In genomic region chr2:42980764-42981416, GRCh38 we compare ENCODE assay signal across 14 cellular contexts.
DNase-seq lines count a peak whose midpoint lies in the region; ATAC-seq and TF ChIP-seq lines count a peak whose summit lies in the region.
"Had no signal": no experiment of that assay in that cellular context is flagged by ENCODE, and none has a peak within 500 bp of the region (broad histone marks: within the 10 kb centered on the region; RNA-seq: fewer than 3 reads in every experiment).

No MANE protein-coding gene starts in this region.

- TF ChIP-seq CTCF in Caco-2 (IDR thresholded peaks at IDR 0.05; ENCODE audit: insufficient read depth in 1 of 2, low read depth in 1 of 2, low read length in 1 of 2, severe bottlenecking in 1 of 2, unreplicated experiment in 1 of 2) (no peak), hepatocyte (IDR thresholded peaks at IDR 0.05; ENCODE audit: poor library complexity) (no peak), osteoblast (IDR thresholded peaks at IDR 0.05; ENCODE audit: extremely low read depth, low read depth, low read length) (no peak)

- peak overlapping the region; percentile 84 for H3K27ac Mint-ChIP-seq in Caco-2 (ENCODE audit: unreplicated experiment)
- H3K27ac Mint-ChIP-seq in activated T-helper 17 cell treated with anti-CD3 and anti-CD28 coated beads, Interleukin-2, amount 50 U/mL, for 72 hours, result no peak overlapping the region

- H3K4me3 Mint-ChIP-seq in Caco-2 (ENCODE audit: unreplicated experiment), result peak overlapping the region; percentile 2
- no peak overlapping the region for H3K4me3 Mint-ChIP-seq in activated T-helper 17 cell treated with anti-CD3 and anti-CD28 coated beads, Interleukin-2, amount 50 U/mL, for 72 hours

- H3K4me3 ChIP-seq in Caco-2 (ENCODE audit: low read depth, low read length), result no peak overlapping the region
- no peak overlapping the region for H3K4me3 ChIP-seq in hepatocyte
- H3K4me3 ChIP-seq in osteoblast (ENCODE audit: insufficient read depth, low read length), result no peak overlapping the region
- H3K4me3 ChIP-seq: MG63, SJCRH30 had no signal

- peaks cover 74% of the 10 kb centered on the region for H3K4me1 Mint-ChIP-seq in Caco-2 (ENCODE audit: low read depth, unreplicated experiment)
- peaks cover 5% of the 10 kb centered on the region for H3K4me1 Mint-ChIP-seq in activated T-helper 17 cell treated with anti-CD3 and anti-CD28 coated beads, Interleukin-2, amount 50 U/mL, for 72 hours

- no peaks in the 10 kb centered on the region for H3K27me3 Mint-ChIP-seq in Caco-2 (ENCODE audit: insufficient read depth, unreplicated experiment)
- H3K27me3 Mint-ChIP-seq in activated T-helper 17 cell treated with anti-CD3 and anti-CD28 coated beads, Interleukin-2, amount 50 U/mL, for 72 hours, result peaks cover 4% of the 10 kb centered on the region

- H2AFZ ChIP-seq in hepatocyte, result no peak overlapping the region
- H2AFZ ChIP-seq in osteoblast (ENCODE audit: low read length), result no peak overlapping the region

- intact Hi-C loops in Caco-2 (cut with micrococcal nuclease; ENCODE audit: unreplicated experiment), result no loop called here

- H3K27me3 ChIP-seq in Caco-2 (replicated peaks; ENCODE audit: control insufficient read depth, insufficient read depth, low read length), result no peaks in the 10 kb centered on the region
- no peaks in the 10 kb centered on the region for H3K27me3 ChIP-seq in hepatocyte
- H3K27me3 ChIP-seq in osteoblast (ENCODE audit: insufficient read depth, low read length), result no peaks in the 10 kb centered on the region
- H3K27me3 ChIP-seq: MG63, SJCRH30 had no signal

- CTCF ChIA-PET in Caco-2 (lab: Charles Lee), result interaction anchor here (1.2 kb wide), 1 partner anchor 34 kb away, joined by 6 read pairs; no protein-coding TSS in a partner anchor

- WGBS in hepatocyte (ENCODE audit: low lambda C conversion rate, missing lambda C conversion rate), result 87% methylated on average over 9 of the region's 9 CpGs

- H3K36me3 ChIP-seq in Caco-2 (ENCODE audit: control insufficient read depth, insufficient read depth, low read length), result 0 out of 2 replicates have a peak, but pooled peaks cover 1% of the 10 kb centered on the region
- H3K36me3 ChIP-seq in hepatocyte (replicated peaks; ENCODE audit: insufficient read depth, low read depth), result no peaks in the 10 kb centered on the region
- no peaks in the 10 kb centered on the region for H3K36me3 ChIP-seq in osteoblast (ENCODE audit: insufficient read depth, low read length)
- H3K36me3 ChIP-seq: MG63, SJCRH30 had no signal

- H3K9me3 ChIP-seq in Caco-2, result peaks cover 7% of the 10 kb centered on the region
- no peaks in the 10 kb centered on the region for H3K9me3 ChIP-seq in hepatocyte (ENCODE audit: low read depth)
- no peaks in the 10 kb centered on the region for H3K9me3 ChIP-seq in osteoblast (ENCODE audit: low read depth, low read length)
- H3K9me3 ChIP-seq: MG63, SJCRH30 had no signal

- BruUV-seq in Caco-2 (replicated peaks; lab: Mats Ljungman, UMichigan), result no TSS peak

- peaks cover 12% of the 10 kb centered on the region for H3K9me3 Mint-ChIP-seq in Caco-2 (ENCODE audit: unreplicated experiment)
- no peaks in the 10 kb centered on the region for H3K9me3 Mint-ChIP-seq in activated T-helper 17 cell treated with anti-CD3 and anti-CD28 coated beads, Interleukin-2, amount 50 U/mL, for 72 hours

- peaks cover 64% of the 10 kb centered on the region for H3K4me1 ChIP-seq in Caco-2
- H3K4me1 ChIP-seq in hepatocyte (ENCODE audit: insufficient read depth), result peaks cover 42% of the 10 kb centered on the region
- H3K4me1 ChIP-seq in osteoblast (ENCODE audit: insufficient read depth, low read length), result no peaks in the 10 kb centered on the region
- H3K4me1 ChIP-seq: SJCRH30 had no signal

- H4K20me1 ChIP-seq in hepatocyte (ENCODE audit: insufficient read depth, poor library complexity, severe bottlenecking) (no peaks in the 10 kb centered on the region), osteoblast (ENCODE audit: insufficient read depth, low read length) (no peaks in the 10 kb centered on the region)

- DNase-seq in Caco-2 (peak in 1 of 2 experiments; percentile 23), MV-4-11 (lab: John Stamatoyannopoulos, UW) (peak; percentile 49), hepatocyte (ENCODE audit: low spot score) (no peak), osteoblast (ENCODE audit: insufficient read length, low spot score, missing footprints) (peak; percentile 69), glomerular visceral epithelial cell (ENCODE audit: extremely low spot score) (no peak), GM19238 (ENCODE audit: insufficient read length, low spot score) (no peak)
- DNase-seq: C1 segment of cervical spinal cord, DMS 273 treated with DMSO at 0.1 percent for 48 hours, GF-D8, MG63, NCI-H1105, NCI-H187, SJCRH30 had no signal

- H3K9me2 ChIP-seq in hepatocyte (replicated peaks; ENCODE audit: insufficient read depth), result no peaks in the 10 kb centered on the region

- H3K4me2 ChIP-seq in hepatocyte (no peak overlapping the region), osteoblast (ENCODE audit: insufficient read depth, low read length) (no peak overlapping the region)

- POLR2A ChIA-PET in Caco-2 (lab: Charles Lee), result no interaction called here

- H3K27ac ChIP-seq in hepatocyte (peak overlapping the region; percentile 90), osteoblast (ENCODE audit: low read depth, low read length) (no peak overlapping the region)
- H3K27ac ChIP-seq: SJCRH30 had no signal

- peaks cover 4% of the 10 kb centered on the region for H3K79me2 ChIP-seq in hepatocyte
- no peaks in the 10 kb centered on the region for H3K79me2 ChIP-seq in osteoblast (ENCODE audit: insufficient read depth, low read length)

- no peak for ATAC-seq in activated T-helper 17 cell treated with anti-CD3 and anti-CD28 coated beads, Interleukin-2, amount 50 U/mL, for 72 hours (replicated peaks)

- peaks cover 14% of the 10 kb centered on the region for H3K36me3 Mint-ChIP-seq in Caco-2 (ENCODE audit: insufficient read depth, unreplicated experiment)
- H3K36me3 Mint-ChIP-seq in activated T-helper 17 cell treated with anti-CD3 and anti-CD28 coated beads, Interleukin-2, amount 50 U/mL, for 72 hours (ENCODE audit: low read depth), result no peaks in the 10 kb centered on the region

Comparison
In these comparisons a context has a peak if more than half of its experiments do, and no peak if none do; other contexts are left out.
1. DNase-seq: peak in MV-4-11 (single experiment) and osteoblast (single experiment); none in hepatocyte (single experiment), glomerular visceral epithelial cell (single experiment) and GM19238 (single experiment).